Comparison of ENCODE assay signal across 19 cellular contexts in genomic region chr2:133599813-133600212, GRCh38. TPM values are rescaled to one million over a fixed set of nuclear protein-coding genes. Genes with fewer than 3 reads are reported as not detected.
"Had no signal": no experiment of that assay in that cellular context is flagged by ENCODE, and none has a peak within 500 bp of the region (broad histone marks: within the 10 kb centered on the region; RNA-seq: fewer than 3 reads in every experiment).

No MANE protein-coding gene starts in this region.

- H3K4me3 Mint-ChIP-seq: activated CD4-positive, alpha-beta T cell treated with anti-CD3 and anti-CD28 coated beads, Interleukin-2, amount 10 ng/mL, durations not matched to agents 7 days and 5 days; activated T-cell treated with anti-CD3 and anti-CD28 coated beads, Interleukin-2, amount 50 U/mL, for 4 hours; dendritic cell treated with granulocyte-macrophage colony-stimulating factor and Interleukin-4, amounts not matched to agents 40 ng/mL and 50 ng/mL, for 4 days; memory B cell; T-helper 1 cell treated with Interleukin-12 subunit alpha and Interleukin-12 subunit beta and Interleukin-4 antibody, amounts not matched to agents 30 μg/mL and 1 μg/mL, for 36 hours had no signal

- H3K27me3 Mint-ChIP-seq: activated CD4-positive, alpha-beta T cell treated with anti-CD3 and anti-CD28 coated beads, Interleukin-2, amount 10 ng/mL, durations not matched to agents 7 days and 5 days; dendritic cell treated with granulocyte-macrophage colony-stimulating factor and Interleukin-4, amounts not matched to agents 40 ng/mL and 50 ng/mL, for 4 days had no signal

- H3K36me3 ChIP-seq: breast epithelium, left lung, pancreas, spleen, transverse colon, uterus had no signal

- H3K4me1 Mint-ChIP-seq: activated CD4-positive, alpha-beta T cell treated with anti-CD3 and anti-CD28 coated beads, Interleukin-2, amount 10 ng/mL, durations not matched to agents 7 days and 5 days; memory B cell had no signal

- H3K4me1 ChIP-seq: breast epithelium, left lung, pancreas, spleen, transverse colon, uterus had no signal

- H3K9me3 Mint-ChIP-seq: activated CD4-positive, alpha-beta T cell treated with anti-CD3 and anti-CD28 coated beads, Interleukin-2, amount 10 ng/mL, durations not matched to agents 7 days and 5 days; dendritic cell treated with granulocyte-macrophage colony-stimulating factor and Interleukin-4, amounts not matched to agents 40 ng/mL and 50 ng/mL, for 4 days; memory B cell; T-helper 1 cell treated with Interleukin-12 subunit alpha and Interleukin-12 subunit beta and Interleukin-4 antibody, amounts not matched to agents 30 μg/mL and 1 μg/mL, for 36 hours had no signal

- H3K27ac Mint-ChIP-seq: activated CD4-positive, alpha-beta T cell treated with anti-CD3 and anti-CD28 coated beads, Interleukin-2, amount 10 ng/mL, durations not matched to agents 7 days and 5 days; dendritic cell treated with granulocyte-macrophage colony-stimulating factor and Interleukin-4, amounts not matched to agents 40 ng/mL and 50 ng/mL, for 4 days; memory B cell; T-helper 1 cell treated with Interleukin-12 subunit alpha and Interleukin-12 subunit beta and Interleukin-4 antibody, amounts not matched to agents 30 μg/mL and 1 μg/mL, for 36 hours had no signal

- H3K9me3 ChIP-seq: breast epithelium, left lung, pancreas, spleen, transverse colon, uterus had no signal

- DNase-seq: activated CD4-positive, alpha-beta T cell treated with anti-CD3 and anti-CD28 coated beads, Interleukin-2, amount 10 ng/mL, durations not matched to agents 7 days and 5 days; activated CD8-positive, alpha-beta memory T cell treated with anti-CD3 and anti-CD28 coated beads, Interleukin-2, amount 50 U/mL, for 4 hours; activated effector memory CD4-positive, alpha-beta T cell treated with anti-CD3 and anti-CD28 coated beads, Interleukin-2, amount 50 U/mL, for 16 hours; activated naive CD4-positive, alpha-beta T cell treated with anti-CD3 and anti-CD28 coated beads, Interleukin-2, amount 50 U/mL, for 16 hours; activated T-cell treated with anti-CD3 and anti-CD28 coated beads, Interleukin-2, amount 50 U/mL, for 4 hours; aorta; foreskin fibroblast; left lung; pancreas; spleen; stimulated activated naive CD4-positive, alpha-beta T cell; transverse colon; uterus had no signal

- H3K27ac ChIP-seq: epithelial cell of prostate, left lung, pancreas, spleen, transverse colon, uterus had no signal

- ATAC-seq: activated CD4-positive, CD25-positive, alpha-beta regulatory T cell treated with anti-CD3 and anti-CD28 coated beads, Interleukin-2, amount 50 U/mL, for 24 hours; activated T-cell treated with anti-CD3 and anti-CD28 coated beads, Interleukin-2, amount 50 U/mL, for 4 hours; left lung; pancreas had no signal

- H3K4me3 ChIP-seq: breast epithelium, left lung, pancreas, spleen, transverse colon, uterus had no signal

- H3K27me3 ChIP-seq: breast epithelium, left lung, pancreas, spleen, transverse colon, uterus had no signal

- H3K36me3 Mint-ChIP-seq: memory B cell had no signal

RNA-seq across cellular contexts. Expression of gene NCKAP5, which starts 31.6 kb away (rescaled TPM):
- total RNA-seq: activated CD4-positive, alpha-beta T cell treated with anti-CD3 and anti-CD28 coated beads, Interleukin-2, amount 10 ng/mL, durations not matched to agents 7 days and 5 days had no signal
